Comparison of ENCODE assay signal across 20 cellular contexts in the genomic region with DNA sequence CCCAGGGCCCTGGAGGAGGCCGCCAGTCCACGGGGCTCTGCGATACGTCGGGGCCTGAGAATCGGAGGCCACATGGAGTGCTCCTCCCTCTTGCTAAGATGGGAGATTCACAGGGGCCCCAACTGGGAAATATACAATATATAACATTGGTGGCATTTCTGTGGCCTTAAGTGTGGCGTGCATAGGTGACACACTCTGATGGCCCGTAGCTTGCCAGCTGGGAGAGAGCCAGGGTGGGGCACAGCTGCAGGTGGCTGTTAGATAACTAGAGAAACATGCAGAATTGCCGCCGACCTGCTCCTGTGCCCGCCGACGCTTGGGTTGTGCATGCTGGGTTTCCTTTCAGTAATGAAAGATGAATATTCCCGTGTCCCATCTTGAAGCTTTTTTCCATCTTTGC. TPM values are rescaled to one million over a fixed set of nuclear protein-coding genes. Genes with fewer than 3 reads are reported as not detected.
A peak's percentile ranks its signal among the peaks of the same experiment; 100 is the strongest.
DNase-seq lines count a peak whose midpoint lies in the region; TF ChIP-seq lines count a peak whose summit lies in the region.
"Had no signal": no experiment of that assay in that cellular context is flagged by ENCODE, and none has a peak within 500 bp of the region (broad histone marks: within the 10 kb centered on the region; RNA-seq: fewer than 3 reads in every experiment).

No MANE protein-coding gene starts in this region.

- no peak overlapping the region for H4K8ac ChIP-seq in mesenchymal stem cell (ENCODE audit: low read length)

- intact Hi-C loops in transverse colon (cut with DNase I; ENCODE audit: low total_unique reads) (no loop called here), tibial artery (cut with DNase I; ENCODE audit: low total_unique reads) (loop anchor here (10.0 kb wide), 1 partner anchor 56 kb away; no protein-coding TSS in a partner anchor)

- H4K91ac ChIP-seq in mesenchymal stem cell (ENCODE audit: low read length): no peak overlapping the region

- WGBS in mesenchymal stem cell: 96% methylated on average over 14 of the region's 14 CpGs
- 49% methylated on average over 14 of the region's 14 CpGs; no CpG with 5 or more reads in 1 of the 2 donors for WGBS in transverse colon (ENCODE audit: low coverage in 1 of 2), 2 donors

- CTCF ChIA-PET in RWPE1 (lab: Yijun Ruan, JAX): interaction anchor here (0.7 kb wide), 2 partner anchors 169 to 176 kb away, joined by 3 to 4 read pairs; no protein-coding TSS in a partner anchor

- H3K23ac ChIP-seq in mesenchymal stem cell (ENCODE audit: low read length in 2 of 2): no peak overlapping the region

- no peak overlapping the region for H2AFZ ChIP-seq in Loucy (ENCODE audit: low read length)
- H2AFZ ChIP-seq in mesenchymal stem cell (ENCODE audit: low read depth, low read length): no peak overlapping the region

- no peak overlapping the region for H2BK120ac ChIP-seq in mesenchymal stem cell (ENCODE audit: low read depth, low read length)

- H3K79me2 ChIP-seq in Loucy (ENCODE audit: insufficient read depth, low read length): peaks cover under 1% of the 10 kb centered on the region; the same call in 1 of the 2 replicates

- H3K4me3 ChIP-seq in Loucy (ENCODE audit: low read length, poor library complexity, severe bottlenecking): no peak overlapping the region
- H3K4me3 ChIP-seq in mesenchymal stem cell (ENCODE audit: insufficient read depth in 1 of 2, low read depth in 1 of 2, low read length in 2 of 2): no peak overlapping the region
- H3K4me3 ChIP-seq in transverse colon: no peak overlapping the region
- no peak overlapping the region for H3K4me3 ChIP-seq in tibial artery

- peak overlapping the region; percentile 19 to 23 for H2BK12ac ChIP-seq in mesenchymal stem cell (ENCODE audit: low read length in 2 of 2)

- H3K9ac ChIP-seq in Loucy (ENCODE audit: low read depth, low read length, poor library complexity, severe bottlenecking) (no peak overlapping the region), mesenchymal stem cell (ENCODE audit: low read length) (no peak overlapping the region)
- H3K9ac ChIP-seq: KMS-11, SK-N-SH had no signal

- H3K36me3 ChIP-seq in Loucy (ENCODE audit: insufficient read depth, low read length) (no peaks in the 10 kb centered on the region), mesenchymal stem cell (ENCODE audit: control insufficient read depth in 1 of 2, insufficient read depth in 2 of 2, low read depth in 1 of 2, low read length in 2 of 2) (no peaks in the 10 kb centered on the region), transverse colon (no peaks in the 10 kb centered on the region), tibial artery (no peaks in the 10 kb centered on the region)

- no peak overlapping the region for H3K18ac ChIP-seq in mesenchymal stem cell (ENCODE audit: low read depth in 1 of 2, low read length in 2 of 2)

- H3K27me3 ChIP-seq in Loucy (ENCODE audit: insufficient read depth, low read length, poor library complexity, severe bottlenecking) (no peaks in the 10 kb centered on the region), mesenchymal stem cell (ENCODE audit: control insufficient read depth in 1 of 2, insufficient read depth in 1 of 2, low read length in 2 of 2) (peaks cover 0 to 24% of the 10 kb centered on the region in 2 experiments), transverse colon (no peaks in the 10 kb centered on the region), tibial artery (no peaks in the 10 kb centered on the region)

- no peaks in the 10 kb centered on the region for H3K9me2 ChIP-seq in Loucy (replicated peaks; ENCODE audit: low read depth, low read length)
- H3K9me2 ChIP-seq: SK-N-SH had no signal

- peak overlapping the region; percentile 12 for H2BK15ac ChIP-seq in mesenchymal stem cell (ENCODE audit: low read depth, poor library complexity, severe bottlenecking)

- H3K4me1 ChIP-seq in Loucy (ENCODE audit: insufficient read depth, low read length, poor library complexity, severe bottlenecking) (peaks cover 41% of the 10 kb centered on the region), mesenchymal stem cell (ENCODE audit: control insufficient read depth, insufficient read depth, low read depth, low read length) (peaks cover 13% of the 10 kb centered on the region), transverse colon (peaks cover 16 to 47% (median 33%) of the 10 kb centered on the region in 4 donors), tibial artery (peaks cover 0 to 26% (median 19%) of the 10 kb centered on the region in 4 donors)

- POLR2A ChIA-PET in RWPE1 (lab: Yijun Ruan, JAX; ENCODE audit: low non-redundant PET): no interaction called here

- DNase-seq in RWPE1 (ENCODE audit: low spot score): no peak
- no peak for DNase-seq in mesenchymal stem cell
- peak; percentile 86 for DNase-seq in transverse colon
- no peak for DNase-seq in tibial artery
- DNase-seq in DMS53 treated with DMSO at 0.1 percent for 48 hours (lab: John Stamatoyannopoulos, UW; ENCODE audit: unreplicated experiment): no peak
- no peak for DNase-seq in stimulated activated CD4-positive, alpha-beta T cell treated with anti-CD3 and anti-CD28 coated beads, Interleukin-1b, Interleukin-23, amount 100 ng/mL, for 48 hours
- DNase-seq: CD4-positive, alpha-beta memory T cell; GOT3; MV-4-11; NCI-H1105 treated with DMSO at 0.1 percent for 48 hours; NCI-H2081 treated with DMSO at 0.1 percent for 48 hours; NCI-H2171 treated with DMSO at 0.1 percent for 48 hours; NCI-H446; NCI-H526; PC-3; RPMI8226; SIG-M5; SK-N-SH had no signal

- H2AK5ac ChIP-seq in mesenchymal stem cell (ENCODE audit: low read length, severe bottlenecking): no peak overlapping the region

- no peaks in the 10 kb centered on the region for H3K79me1 ChIP-seq in mesenchymal stem cell (replicated peaks; ENCODE audit: low read length, poor library complexity, severe bottlenecking)

- TF ChIP-seq EP300 in transverse colon (IDR thresholded peaks at IDR 0.05; ENCODE audit: low read depth): no peak

- no peak for TF ChIP-seq POLR2A in transverse colon (IDR thresholded peaks at IDR 0.05)

- in situ Hi-C loops in transverse colon (cut with MboI; ENCODE audit: low pct_ligation_motif_present in 1 of 4, low pct_unique_long_range_greater_than_20kb in 1 of 4, low sequenced_read_pairs in 3 of 4): loop anchor here in 3 of 4 donors (25.0 kb wide), 4 partner anchors 164 to 489 kb away; no protein-coding TSS in a partner anchor

- no peaks in the 10 kb centered on the region for H3F3A ChIP-seq in Loucy (ENCODE audit: low read depth)

- H3K9me3 ChIP-seq in Loucy (ENCODE audit: insufficient read depth, low read depth, low read length): no peaks in the 10 kb centered on the region
- H3K9me3 ChIP-seq in mesenchymal stem cell (ENCODE audit: control insufficient read depth, low read length): no peaks in the 10 kb centered on the region
- no peaks in the 10 kb centered on the region for H3K9me3 ChIP-seq in transverse colon
- H3K9me3 ChIP-seq in tibial artery: no peaks in the 10 kb centered on the region
- H3K9me3 ChIP-seq: SK-N-SH had no signal

- TF ChIP-seq CTCF in Loucy (conservative IDR thresholded peaks at IDR 0.05; ENCODE audit: low read length): no peak
- TF ChIP-seq CTCF in RWPE1 (conservative IDR thresholded peaks at IDR 0.05; ENCODE audit: low read depth): no peak
- TF ChIP-seq CTCF in transverse colon (IDR thresholded peaks at IDR 0.05): no peak
- no peak for TF ChIP-seq CTCF in tibial artery (IDR thresholded peaks at IDR 0.05)

- H3K4me2 ChIP-seq in Loucy (ENCODE audit: low read depth, low read length, poor library complexity, severe bottlenecking) (peak overlapping the region; percentile 57), mesenchymal stem cell (ENCODE audit: low read length, poor library complexity, severe bottlenecking) (no peak overlapping the region)
- H3K4me2 ChIP-seq: KMS-11, SK-N-SH had no signal

- no peaks in the 10 kb centered on the region for H4K20me1 ChIP-seq in Loucy (ENCODE audit: insufficient read depth, low read length, poor library complexity, severe bottlenecking)

- no peak overlapping the region for H3K4ac ChIP-seq in mesenchymal stem cell (ENCODE audit: low read depth in 1 of 2, low read length in 2 of 2)

- H3K27ac ChIP-seq in RWPE1 (peak overlapping the region; percentile 63; the same call in 1 of the 2 replicates), mesenchymal stem cell (ENCODE audit: low read length, poor library complexity, severe bottlenecking) (no peak overlapping the region), transverse colon (peak overlapping the region; percentile 30 to 72 (median 66)), tibial artery (no peak overlapping the region)
- H3K27ac ChIP-seq: KMS-11 had no signal

- H2BK5ac ChIP-seq in mesenchymal stem cell (ENCODE audit: low read depth, low read length, poor library complexity, severe bottlenecking): no peak overlapping the region

- no peak overlapping the region for H3K14ac ChIP-seq in mesenchymal stem cell (ENCODE audit: low read length in 2 of 2)

RNA-seq across cellular contexts. Expression of a gene that starts 30.1 kb away (rescaled TPM):
- 0.07 TPM for polyA plus RNA-seq in mesenchymal stem cell (2013, experiment 1 of 2)
- polyA plus RNA-seq in mesenchymal stem cell (2013, experiment 2 of 2): 0.07 TPM
- 1 to 10 TPM in 1 of 4 donors, under 1 TPM in 2, not detected in 1; 0.16 to 3.2 (median 0.68) TPM for total RNA-seq in transverse colon
- total RNA-seq: PC-3 had no signal
- polyA plus RNA-seq: SK-N-SH had no signal

Comparison
In these comparisons a context has a peak if more than half of its experiments do, and no peak if none do; other contexts are left out.
1. H3K27ac ChIP-seq: peak in RWPE1 (single experiment) and transverse colon (4 of 4); none in mesenchymal stem cell (single experiment) and tibial artery (0 of 2).